Comparison of ENCODE assay signal across 8 cellular contexts in the genomic region with DNA sequence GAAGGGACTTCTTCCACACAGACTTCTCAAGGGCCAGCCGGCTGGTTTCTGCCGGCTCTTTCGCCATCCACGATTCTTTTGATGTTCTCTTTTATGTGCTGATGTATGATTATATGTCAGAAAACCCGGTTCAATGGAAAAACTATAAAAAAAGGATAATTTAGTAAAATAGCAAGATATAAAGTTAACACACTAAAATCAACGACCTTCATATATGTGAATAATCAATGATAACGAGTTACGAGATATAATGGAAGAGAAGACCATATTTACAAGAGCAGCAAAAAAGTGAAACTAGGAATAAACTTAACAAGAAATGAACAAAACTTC. TPM values are rescaled to one million over a fixed set of nuclear protein-coding genes. Genes with fewer than 3 reads are reported as not detected.
DNase-seq lines count a peak whose midpoint lies in the region; ATAC-seq, FAIRE-seq and TF ChIP-seq lines count a peak whose summit lies in the region.

No MANE protein-coding gene starts in this region.

- TF ChIP-seq CTCF in DOHH2 (IDR thresholded peaks at IDR 0.05; ENCODE audit: low read depth, low read length, poor library complexity, severe bottlenecking) (no peak), fibroblast of mammary gland (conservative IDR thresholded peaks at IDR 0.05; ENCODE audit: control insufficient read depth, insufficient read depth, low read depth, low read length) (no peak), progenitor cell of endocrine pancreas (IDR thresholded peaks at IDR 0.05; ENCODE audit: unreplicated experiment) (no peak)

- no peak for FAIRE-seq in H54 (lab: Jason Lieb, UNC)

- H3K4me2 ChIP-seq in DOHH2 (ENCODE audit: low read length) = peak overlapping the region; percentile 73

- H3K4me3 Mint-ChIP-seq in T-cell (peak overlapping the region; percentile 90 to 96 (median 93)), progenitor cell of endocrine pancreas (ENCODE audit: low read depth) (peak overlapping the region; percentile 97)

- H3K9me3 Mint-ChIP-seq in T-cell (peaks cover 0 to 2% (median 0%) of the 10 kb centered on the region in 3 donors), progenitor cell of endocrine pancreas (ENCODE audit: low read depth) (no peaks in the 10 kb centered on the region)

- CTCF ChIA-PET in T-cell (lab: Charles Lee) = no interaction called here

- no peaks in the 10 kb centered on the region for H3K27me3 ChIP-seq in DOHH2 (ENCODE audit: control insufficient read depth, low read length)

- H3K79me2 ChIP-seq in DOHH2 (ENCODE audit: control insufficient read depth, low read length) = peaks cover 39% of the 10 kb centered on the region

- H3K27me3 Mint-ChIP-seq in T-cell (peaks cover 16 to 19% of the 10 kb centered on the region in 2 donors), progenitor cell of endocrine pancreas (peaks cover 15% of the 10 kb centered on the region)

- peaks cover 25% of the 10 kb centered on the region for H3K4me1 ChIP-seq in DOHH2 (ENCODE audit: control insufficient read depth, low read length)

- H3K4me3 ChIP-seq in DOHH2 (ENCODE audit: low read length) = peak overlapping the region; percentile 81
- H3K4me3 ChIP-seq in fibroblast of mammary gland (ENCODE audit: control insufficient read depth, low read depth, low read length) = peak overlapping the region; percentile 95

- peaks cover 17% of the 10 kb centered on the region for H3K36me3 ChIP-seq in DOHH2 (ENCODE audit: control insufficient read depth, low read length)

- no peak for ATAC-seq in T-cell (replicated peaks in 1 of 4)
- ATAC-seq in HG02870 (IDR thresholded peaks at IDR 0.05; ENCODE audit: unreplicated experiment) = no peak

- TF ChIP-seq POLR2A in H54 (IDR thresholded peaks at IDR 0.05; ENCODE audit: low read depth, low read length) = no peak

- peak overlapping the region; percentile 78 to 91 for H3K27ac Mint-ChIP-seq in T-cell
- H3K27ac Mint-ChIP-seq in progenitor cell of endocrine pancreas = peak overlapping the region; percentile 97

- peaks cover 41 to 45% (median 41%) of the 10 kb centered on the region in 3 donors for H3K4me1 Mint-ChIP-seq in T-cell
- H3K4me1 Mint-ChIP-seq in progenitor cell of endocrine pancreas (ENCODE audit: low read depth) = peaks cover 26% of the 10 kb centered on the region

- no peaks in the 10 kb centered on the region for H3K9me2 ChIP-seq in DOHH2 (replicated peaks; ENCODE audit: control insufficient read depth, low read length)

- no peaks in the 10 kb centered on the region for H3F3A ChIP-seq in DOHH2 (ENCODE audit: control insufficient read depth, insufficient read depth)

- POLR2A ChIA-PET in T-cell (lab: Charles Lee) = no interaction called here

- H3K9me3 ChIP-seq in DOHH2 (ENCODE audit: control insufficient read depth, insufficient read depth, low read length) = 0 out of 2 replicates have a peak, but pooled peaks cover 3% of the 10 kb centered on the region

- no peak overlapping the region for H3K27ac ChIP-seq in DOHH2 (ENCODE audit: low read depth, low read length)

- DNase-seq in T-cell (no peak), fibroblast of mammary gland (ENCODE audit: low read depth) (no peak), progenitor cell of endocrine pancreas (ENCODE audit: low spot score, unreplicated experiment) (no peak), H54 (ENCODE audit: insufficient read length, low spot score) (no peak), activated gamma-delta T cell (lab: John Stamatoyannopoulos, UW) (no peak), dermis blood vessel endothelial cell (no peak)

- H3K36me3 Mint-ChIP-seq in T-cell (peaks cover 26% of the 10 kb centered on the region), progenitor cell of endocrine pancreas (ENCODE audit: insufficient read depth) (peaks cover 10% of the 10 kb centered on the region)

- H4K20me1 ChIP-seq in DOHH2 (ENCODE audit: control insufficient read depth, insufficient read depth, low read depth, low read length) = no peaks in the 10 kb centered on the region

RNA-seq across cellular contexts. Expression of a gene that starts 0.5 kb away (rescaled TPM):
- total RNA-seq in T-cell = 1 to 10 TPM; 3.8 to 8.2 (median 6.8) TPM
- 16.3 and 17.5 TPM in 2 replicates for total RNA-seq in progenitor cell of endocrine pancreas
- 5.1 and 5.6 TPM in 2 replicates for total RNA-seq in dermis blood vessel endothelial cell

RNA-seq across cellular contexts. Expression of a gene that starts 43.2 kb away (rescaled TPM):
- total RNA-seq in T-cell (1 to 10 TPM; 1.3 to 3.5 (median 1.7) TPM), progenitor cell of endocrine pancreas (21.4 and 22.6 TPM in 2 replicates), dermis blood vessel endothelial cell (0.51 and 0.74 TPM in 2 replicates)

RNA-seq across cellular contexts. Expression of a gene that starts 50.3 kb away (rescaled TPM):
- 10 to 100 TPM in 3 of 5 donors, 1 to 10 TPM in 2; 4.0 to 11.9 (median 10.5) TPM for total RNA-seq in T-cell
- 17.9 and 19.7 TPM in 2 replicates for total RNA-seq in progenitor cell of endocrine pancreas
- total RNA-seq in dermis blood vessel endothelial cell = 6.3 and 9.7 TPM in 2 replicates
